ENCODE assay signal across 8 cellular contexts in the genomic region with DNA sequence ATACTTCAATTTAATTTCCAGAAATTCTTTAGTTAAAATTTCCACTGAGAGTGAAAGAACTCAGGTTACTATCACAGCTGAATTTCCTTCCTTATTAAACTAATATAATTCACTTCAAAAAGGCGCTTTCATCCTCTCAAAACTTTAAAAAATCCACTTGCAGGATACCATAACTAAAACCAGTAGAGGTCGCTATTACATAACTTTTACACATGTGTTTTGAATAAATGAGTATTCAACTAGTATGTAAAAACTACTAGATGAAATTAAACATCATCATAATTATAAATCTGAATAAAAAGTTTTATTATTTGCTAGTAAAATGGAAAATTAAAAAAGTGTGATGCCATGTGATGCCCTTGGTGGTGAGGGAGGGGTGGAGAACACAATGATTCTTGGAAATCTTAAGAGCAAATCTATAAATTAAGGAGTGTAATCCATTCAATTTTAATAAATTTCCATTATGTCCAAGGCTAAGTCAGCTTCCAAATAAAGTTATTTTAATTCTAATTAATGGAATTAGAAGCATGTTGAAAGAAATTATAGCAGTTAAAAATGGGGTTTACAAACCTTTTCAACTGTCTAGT.
DNase-seq lines count a peak whose midpoint lies in the region; ATAC-seq and TF ChIP-seq lines count a peak whose summit lies in the region.

No MANE protein-coding gene starts in this region.

- H3K36me3 ChIP-seq in SU-DHL-6 (ENCODE audit: low read length) (peaks cover 19% of the 10 kb centered on the region; the same call in 1 of the 2 replicates), gastrocnemius medialis (peaks cover 0 to 13% of the 10 kb centered on the region in 2 donors)

- H3K4me1 Mint-ChIP-seq in activated T-cell treated with anti-CD3 and anti-CD28 coated beads, Interleukin-2, amount 50 U/mL, for 24 hours (ENCODE audit: low read depth), result peaks cover 5% of the 10 kb centered on the region

- H3K4me3 Mint-ChIP-seq in activated T-cell treated with anti-CD3 and anti-CD28 coated beads, Interleukin-2, amount 50 U/mL, for 24 hours, result no peak overlapping the region

- H3K9me3 ChIP-seq in SU-DHL-6 (ENCODE audit: insufficient read depth, low read length) (no peaks in the 10 kb centered on the region), gastrocnemius medialis (no peaks in the 10 kb centered on the region)

- no peak for TF ChIP-seq POLR2A in gastrocnemius medialis (IDR thresholded peaks at IDR 0.05)

- no peak overlapping the region for H2AFZ ChIP-seq in SU-DHL-6 (ENCODE audit: low read depth, low read length, severe bottlenecking)

- H3K4me3 ChIP-seq in SU-DHL-6 (ENCODE audit: insufficient read depth, low read length, poor library complexity, severe bottlenecking) (no peak overlapping the region), foreskin fibroblast (ENCODE audit: low read depth in 1 of 2, low read length in 2 of 2) (no peak overlapping the region), gastrocnemius medialis (no peak overlapping the region)

- intact Hi-C loops in gastrocnemius medialis (cut with DNase I; ENCODE audit: low total_unique reads), result loop anchor here (1.0 kb wide), 2 partner anchors 65 to 169 kb away; no protein-coding TSS in a partner anchor

- no peak for DNase-seq in activated T-cell treated with anti-CD3 and anti-CD28 coated beads, Interleukin-2, amount 50 U/mL, for 24 hours
- no peak for DNase-seq in activated T-cell treated with anti-CD3 and anti-CD28 coated beads, Interleukin-2, amount 50 U/mL, for 48 hours
- DNase-seq in NCI-H1092 treated with DMSO at 0.1 percent for 48 hours (lab: John Stamatoyannopoulos, UW) (peak; percentile 34), foreskin fibroblast (peak; percentile 16 to 65), gastrocnemius medialis (no peak), GM19238 (ENCODE audit: insufficient read length, low spot score) (no peak)

- H3K27ac Mint-ChIP-seq in activated T-cell treated with anti-CD3 and anti-CD28 coated beads, Interleukin-2, amount 50 U/mL, for 24 hours, result peak overlapping the region; percentile 62

- in situ Hi-C loops in gastrocnemius medialis (cut with MboI; ENCODE audit: low sequenced_read_pairs in 4 of 4), result no loop called here

- H3K9me3 Mint-ChIP-seq in activated T-cell treated with anti-CD3 and anti-CD28 coated beads, Interleukin-2, amount 50 U/mL, for 24 hours, result no peaks in the 10 kb centered on the region

- H3K9me2 ChIP-seq in SU-DHL-6 (replicated peaks; ENCODE audit: insufficient read depth, low read length), result no peaks in the 10 kb centered on the region

- no peaks in the 10 kb centered on the region for H3K27me3 Mint-ChIP-seq in activated T-cell treated with anti-CD3 and anti-CD28 coated beads, Interleukin-2, amount 50 U/mL, for 24 hours

- H3K79me2 ChIP-seq in SU-DHL-6 (ENCODE audit: insufficient read depth, low read length), result peaks cover 12% of the 10 kb centered on the region; the same call in 1 of the 2 replicates

- TF ChIP-seq CTCF in SU-DHL-6 (IDR thresholded peaks at IDR 0.05; ENCODE audit: insufficient read depth, low read length, poor library complexity, severe bottlenecking) (peak; percentile 77), foreskin fibroblast (IDR thresholded peaks at IDR 0.05; ENCODE audit: low read depth, low read length) (peak; percentile 45), gastrocnemius medialis (IDR thresholded peaks at IDR 0.05 in 4 of 5, conservative IDR thresholded peaks at IDR 0.05 in 1 of 5) (peak; percentile 52 to 80 (median 75))

- H3K4me2 ChIP-seq in SU-DHL-6 (ENCODE audit: low read depth, low read length, poor library complexity, severe bottlenecking), result no peak overlapping the region

- peaks cover 0 to 7% of the 10 kb centered on the region in 2 donors for H3K4me1 ChIP-seq in gastrocnemius medialis

- H3F3A ChIP-seq in SU-DHL-6 (ENCODE audit: insufficient read depth), result peaks cover 12% of the 10 kb centered on the region; the same call in 1 of the 2 replicates

- H4K20me1 ChIP-seq in SU-DHL-6 (ENCODE audit: low read depth, low read length), result 0 out of 2 replicates have a peak, but pooled peaks cover 4% of the 10 kb centered on the region

- ATAC-seq in gastrocnemius medialis (no peak), HG03378 (IDR thresholded peaks at IDR 0.05; ENCODE audit: unreplicated experiment) (no peak)

- H3K27me3 ChIP-seq in SU-DHL-6 (ENCODE audit: low read length) (no peaks in the 10 kb centered on the region), gastrocnemius medialis (no peaks in the 10 kb centered on the region)

- peaks cover 34% of the 10 kb centered on the region for H3K36me3 Mint-ChIP-seq in activated T-cell treated with anti-CD3 and anti-CD28 coated beads, Interleukin-2, amount 50 U/mL, for 24 hours (ENCODE audit: low read depth)

- H3K27ac ChIP-seq in SU-DHL-6 (ENCODE audit: low read depth, low read length) (0 out of 2 replicates have a peak overlapping the region, but pooled peaks have one; percentile 3), gastrocnemius medialis (peak overlapping the region in 1 of 4 donors; percentile 34)

- no peak overlapping the region for H3K9ac ChIP-seq in SU-DHL-6 (ENCODE audit: low read length)

Comparison
In these comparisons a context has a peak if more than half of its experiments do, and no peak if none do; other contexts are left out.
1. DNase-seq: peak in NCI-H1092 treated with DMSO at 0.1 percent for 48 hours (single experiment) and foreskin fibroblast (2 of 2); none in activated T-cell treated with anti-CD3 and anti-CD28 coated beads, Interleukin-2, amount 50 U/mL, for 24 hours (single experiment), activated T-cell treated with anti-CD3 and anti-CD28 coated beads, Interleukin-2, amount 50 U/mL, for 48 hours (0 of 2), gastrocnemius medialis (0 of 2) and GM19238 (single experiment).
2. Peak in every context shown above with its lines, with median percentiles within 50 percentile points of each other: CTCF ChIP-seq.